11 cellular contexts compared by ENCODE assay signal in the genomic region with DNA sequence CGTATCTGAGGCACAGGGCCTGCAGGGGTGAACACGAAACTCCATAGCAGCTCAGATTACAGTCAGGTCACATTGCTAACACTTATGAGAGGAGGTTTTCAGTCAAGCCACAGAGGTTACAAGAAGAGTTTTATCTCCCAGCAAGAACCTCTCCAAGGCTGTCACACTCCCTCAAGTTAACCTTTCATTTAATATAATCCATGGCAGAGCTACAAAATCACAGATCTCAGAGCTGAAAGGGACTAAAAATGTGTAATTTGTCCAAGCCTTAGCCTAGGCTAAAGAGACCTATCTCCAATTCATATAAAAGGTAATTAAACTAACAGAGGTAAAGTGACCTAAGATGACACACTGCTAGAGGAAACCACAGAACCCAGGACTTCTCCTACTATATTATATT. TPM values are rescaled to one million over a fixed set of nuclear protein-coding genes. Genes with fewer than 3 reads are reported as not detected.
DNase-seq lines count a peak whose midpoint lies in the region; ATAC-seq and TF ChIP-seq lines count a peak whose summit lies in the region.
"Had no signal": no experiment of that assay in that cellular context is flagged by ENCODE, and none has a peak within 500 bp of the region (broad histone marks: within the 10 kb centered on the region; RNA-seq: fewer than 3 reads in every experiment).

No MANE protein-coding gene starts in this region.

- intact Hi-C loops in activated naive CD4-positive, alpha-beta T cell treated with anti-CD3 and anti-CD28 coated beads for 36 hours (cut with micrococcal nuclease), result loop anchor here (2.0 kb wide), 1 partner anchor 59 kb away; no protein-coding TSS in a partner anchor
- intact Hi-C loops in stomach (cut with DNase I; ENCODE audit: low total_unique reads), result no loop called here

- peaks cover 3% of the 10 kb centered on the region for H3K4me1 ChIP-seq in GM23338 (ENCODE audit: insufficient read depth)
- peaks cover 0 to 32% (median 10%) of the 10 kb centered on the region in 4 donors for H3K4me1 ChIP-seq in stomach

- no peaks in the 10 kb centered on the region for H3F3A ChIP-seq in GM23338 (replicated peaks; ENCODE audit: low read depth)

- peak overlapping the region; percentile 85; the same call in 1 of the 2 replicates for H3K27ac Mint-ChIP-seq in GM23338
- H3K27ac Mint-ChIP-seq in activated naive CD4-positive, alpha-beta T cell treated with anti-CD3 and anti-CD28 coated beads for 36 hours, result no peak overlapping the region

- CTCF ChIA-PET in activated naive CD4-positive, alpha-beta T cell treated with anti-CD3 and anti-CD28 coated beads for 36 hours (lab: Charles Lee), result interaction anchor here (0.6 to 1.2 kb wide), 4 partner anchors 10 to 101 kb away, joined by 3 to 4 read pairs (median 3); no protein-coding TSS in a partner anchor

- H3K4me2 ChIP-seq in GM23338, result no peak overlapping the region

- no peaks in the 10 kb centered on the region for H3K79me2 ChIP-seq in GM23338 (replicated peaks; ENCODE audit: insufficient read depth)

- H3K36me3 Mint-ChIP-seq in GM23338 (ENCODE audit: low read depth), result no peaks in the 10 kb centered on the region
- no peaks in the 10 kb centered on the region for H3K36me3 Mint-ChIP-seq in activated naive CD4-positive, alpha-beta T cell treated with anti-CD3 and anti-CD28 coated beads for 36 hours (ENCODE audit: low read depth)

- H3K27me3 Mint-ChIP-seq in GM23338 (ENCODE audit: insufficient read depth, low read depth, poor library complexity), result no peaks in the 10 kb centered on the region
- no peaks in the 10 kb centered on the region for H3K27me3 Mint-ChIP-seq in activated naive CD4-positive, alpha-beta T cell treated with anti-CD3 and anti-CD28 coated beads for 36 hours (ENCODE audit: low read depth)

- H3K9me2 ChIP-seq in GM23338 (ENCODE audit: insufficient read depth), result no peaks in the 10 kb centered on the region

- no peak for TF ChIP-seq CTCF in GM23338 (conservative IDR thresholded peaks at IDR 0.05; ENCODE audit: low read depth in 2 of 2)
- TF ChIP-seq CTCF in stomach (IDR thresholded peaks at IDR 0.05), result no peak

- no peaks in the 10 kb centered on the region for H3K36me3 ChIP-seq in GM23338 (ENCODE audit: insufficient read depth)
- no peaks in the 10 kb centered on the region for H3K36me3 ChIP-seq in stomach

- ATAC-seq in GM23338, result peak; percentile 97
- no peak for ATAC-seq in HG02885 (IDR thresholded peaks at IDR 0.05; ENCODE audit: poor library complexity, unreplicated experiment)

- H3K27me3 ChIP-seq in GM23338 (ENCODE audit: insufficient read depth), result no peaks in the 10 kb centered on the region
- H3K27me3 ChIP-seq in stomach, result no peaks in the 10 kb centered on the region

- H3K4me1 Mint-ChIP-seq in GM23338, result peaks cover 6% of the 10 kb centered on the region; the same call in 2 of the 3 replicates
- peaks cover 19% of the 10 kb centered on the region for H3K4me1 Mint-ChIP-seq in activated naive CD4-positive, alpha-beta T cell treated with anti-CD3 and anti-CD28 coated beads for 36 hours (ENCODE audit: low read depth)

- no peaks in the 10 kb centered on the region for H3K9me3 ChIP-seq in stomach

- H4K20me1 ChIP-seq in GM23338 (replicated peaks; ENCODE audit: insufficient read depth), result no peaks in the 10 kb centered on the region

- H2AFZ ChIP-seq in GM23338, result no peak overlapping the region

- no peak overlapping the region for H3K27ac ChIP-seq in GM23338 (ENCODE audit: low read depth)
- H3K27ac ChIP-seq in stomach, result no peak overlapping the region

- no peaks in the 10 kb centered on the region for H3K9me3 Mint-ChIP-seq in GM23338
- H3K9me3 Mint-ChIP-seq in activated naive CD4-positive, alpha-beta T cell treated with anti-CD3 and anti-CD28 coated beads for 36 hours, result no peaks in the 10 kb centered on the region

- no peak overlapping the region for H3K4me3 Mint-ChIP-seq in GM23338
- H3K4me3 Mint-ChIP-seq in activated naive CD4-positive, alpha-beta T cell treated with anti-CD3 and anti-CD28 coated beads for 36 hours, result no peak overlapping the region

- TF ChIP-seq POLR2A in stomach (IDR thresholded peaks at IDR 0.05), result no peak

- H3K4me3 ChIP-seq in GM23338, result no peak overlapping the region
- no peak overlapping the region for H3K4me3 ChIP-seq in stomach

- TF ChIP-seq EP300 in stomach (IDR thresholded peaks at IDR 0.05), result no peak

- 24 to 71% (median 55%) methylated on average over 2 of the region's 2 CpGs for whole genome bisulfite sequencing in stomach, 5 donors

- peak; percentile 6 for DNase-seq in Daoy (ENCODE audit: low read depth)
- DNase-seq in GM23338 (ENCODE audit: low spot score), result peak; percentile 50
- peak; percentile 99 for DNase-seq in OCI-M1 (lab: John Stamatoyannopoulos, UW)
- DNase-seq in iPS DF 19.7 (ENCODE audit: low read depth, low spot score), result peak; percentile 2
- DNase-seq in NAMALWA (ENCODE audit: low spot score), result no peak
- no peak for DNase-seq in activated naive CD4-positive, alpha-beta T cell treated with anti-CD3 and anti-CD28 coated beads for 36 hours
- DNase-seq in stomach, result no peak
- DNase-seq: activated naive CD4-positive, alpha-beta T cell treated with Interleukin-2 at 50 U/mL for 16 hours; NCI-H1930 had no signal

TF ChIP-seq in GM23338, 12 proteins besides CTCF, POLR2A, EP300 and RAD21 (continues in another document):
- TF ChIP-seq ZNF331 (CRISPR knock-in tag; IDR thresholded peaks at IDR 0.05; ENCODE audit: low read depth), result no peak
- TF ChIP-seq NANOG (IDR thresholded peaks at IDR 0.05; ENCODE audit: borderline replicate concordance), result no peak
- no peak for TF ChIP-seq EZH2 (IDR thresholded peaks at IDR 0.05; ENCODE audit: low read depth, unreplicated experiment)
- no peak for TF ChIP-seq STAT1 (IDR thresholded peaks at IDR 0.05; ENCODE audit: unreplicated experiment)
- TF ChIP-seq, protein P1, sequence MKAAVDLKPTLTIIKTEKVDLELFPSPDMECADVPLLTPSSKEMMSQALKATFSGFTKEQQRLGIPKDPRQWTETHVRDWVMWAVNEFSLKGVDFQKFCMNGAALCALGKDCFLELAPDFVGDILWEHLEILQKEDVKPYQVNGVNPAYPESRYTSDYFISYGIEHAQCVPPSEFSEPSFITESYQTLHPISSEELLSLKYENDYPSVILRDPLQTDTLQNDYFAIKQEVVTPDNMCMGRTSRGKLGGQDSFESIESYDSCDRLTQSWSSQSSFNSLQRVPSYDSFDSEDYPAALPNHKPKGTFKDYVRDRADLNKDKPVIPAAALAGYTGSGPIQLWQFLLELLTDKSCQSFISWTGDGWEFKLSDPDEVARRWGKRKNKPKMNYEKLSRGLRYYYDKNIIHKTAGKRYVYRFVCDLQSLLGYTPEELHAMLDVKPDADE (IDR thresholded peaks at IDR 0.05), result no peak
- TF ChIP-seq POLR2AphosphoS5 (IDR thresholded peaks at IDR 0.05; ENCODE audit: low read depth), result no peak
- TF ChIP-seq CREB1 (CRISPR knock-in tag; IDR thresholded peaks at IDR 0.05; ENCODE audit: low read depth), result no peak
- TF ChIP-seq EZH2phosphoT487 (IDR thresholded peaks at IDR 0.05; ENCODE audit: unreplicated experiment), result no peak
- no peak for TF ChIP-seq JUNB (IDR thresholded peaks at IDR 0.05; ENCODE audit: unreplicated experiment)

RNA-seq across cellular contexts. Expression of a gene that starts 57.2 kb away (rescaled TPM):
- not detected in 2 replicates for total RNA-seq in Daoy (2014; rRNA removed; shearing (Covaris generic))
- not detected in 2 replicates for total RNA-seq in GM23338 (2014; rRNA removed; shearing (Covaris generic))
- polyA plus RNA-seq in GM23338 (2016; fragmentation: Nextera tagmentation; extraction: Ambion mirVana), result 0.38 TPM in 1 of 2 replicates, not detected in the other
- not detected for total RNA-seq in activated naive CD4-positive, alpha-beta T cell treated with anti-CD3 and anti-CD28 coated beads for 36 hours
- total RNA-seq in stomach, result not detected
- polyA plus RNA-seq in stomach, result not detected
- total RNA-seq: epithelial cell of proximal tubule had no signal

Comparison
In these comparisons a context has a peak if more than half of its experiments do, and no peak if none do; other contexts are left out.
1. DNase-seq: peak in Daoy (single experiment), GM23338 (single experiment), OCI-M1 (single experiment) and iPS DF 19.7 (single experiment); none in NAMALWA (single experiment), activated naive CD4-positive, alpha-beta T cell treated with anti-CD3 and anti-CD28 coated beads for 36 hours (single experiment) and stomach (single experiment).